Comparison of ENCODE assay signal across 26 cellular contexts in the genomic region with DNA sequence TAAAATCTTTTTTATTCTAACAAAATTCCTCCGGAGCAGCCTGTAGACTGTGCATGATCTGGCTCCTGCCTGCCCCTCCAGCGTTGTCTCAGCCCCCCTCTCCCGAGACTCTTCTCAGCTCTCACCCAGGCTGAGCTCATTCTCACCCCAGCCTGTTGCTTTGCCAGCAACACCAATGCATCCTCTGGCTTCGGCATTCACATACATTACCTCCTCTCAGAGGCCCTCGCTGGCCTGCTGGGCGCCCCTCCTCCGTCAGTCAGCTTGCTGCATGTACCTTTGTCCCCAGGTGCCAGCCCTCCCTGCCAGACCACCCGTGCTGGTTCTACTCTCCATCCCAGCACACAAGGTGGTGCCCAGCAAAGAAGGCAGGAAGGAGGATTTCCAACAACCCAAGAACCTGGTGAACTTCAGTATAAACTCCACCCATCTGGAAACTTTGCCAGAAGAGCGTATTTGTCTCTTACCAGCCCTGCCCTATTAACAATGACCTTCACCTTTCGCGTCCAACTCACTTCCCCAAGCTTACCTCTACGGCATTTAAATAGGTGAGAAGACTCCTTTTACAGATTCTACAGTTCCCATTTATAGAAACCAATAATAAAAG. TPM values are rescaled to one million over a fixed set of nuclear protein-coding genes. Genes with fewer than 3 reads are reported as not detected.
A peak's percentile ranks its signal among the peaks of the same experiment; 100 is the strongest.
DNase-seq lines count a peak whose midpoint lies in the region; ATAC-seq and TF ChIP-seq lines count a peak whose summit lies in the region.
"Had no signal": no experiment of that assay in that cellular context is flagged by ENCODE, and none has a peak within 500 bp of the region (broad histone marks: within the 10 kb centered on the region; RNA-seq: fewer than 3 reads in every experiment).

No MANE protein-coding gene starts in this region.

- peak; percentile 85 for DNase-seq in H9
- DNase-seq in WERI-Rb-1 = no peak
- DNase-seq in iPS-NIHi11 (ENCODE audit: low spot score) = peak; percentile 52
- no peak for DNase-seq in progenitor cell of endocrine pancreas (ENCODE audit: low spot score, unreplicated experiment)
- DNase-seq in GM10248 (ENCODE audit: extremely low spot score) = no peak
- no peak for DNase-seq in A673 (ENCODE audit: low spot score)
- DNase-seq in NCI-H2107 treated with DMSO at 0.1 percent for 48 hours (lab: John Stamatoyannopoulos, UW; ENCODE audit: unreplicated experiment) = no peak
- DNase-seq: activated CD4-positive, alpha-beta T cell treated with anti-CD3 and anti-CD28 coated beads for 4 hours; activated gamma-delta T cell treated with Interleukin-2 at 50 U/mL for 16 hours; activated T-cell treated with anti-CD3 and anti-CD28 coated beads, Interleukin-2, amount 50 U/mL, for 4 hours; dermis blood vessel endothelial cell; DND-41; KG1; MG63; NCI-H2029 treated with DMSO at 0.1 percent for 48 hours; NCI-H2227 treated with DMSO at 0.1 percent for 48 hours; psoas muscle; sigmoid colon; SK-N-SH; stimulated activated naive B cell treated with anti-CD40 and anti-IgM and Interleukin-4, amounts not matched to agents 10 μg/mL and 1 μg/mL and 100 μg/mL, for 72 hours; T-helper 17 cell had no signal

- H3K36me3 ChIP-seq in WERI-Rb-1 (no peaks in the 10 kb centered on the region), A673 (ENCODE audit: insufficient read depth, low read length, poor library complexity, severe bottlenecking) (no peaks in the 10 kb centered on the region)
- H3K36me3 ChIP-seq: neutrophil, sigmoid colon, suprapubic skin had no signal

- intact Hi-C loops in A673 (cut with micrococcal nuclease; ENCODE audit: unreplicated experiment) = no loop called here

- H3K9me3 ChIP-seq in H9 (ENCODE audit: control insufficient read depth, low read depth, low read length) (no peaks in the 10 kb centered on the region), WERI-Rb-1 (ENCODE audit: severe bottlenecking) (no peaks in the 10 kb centered on the region), A673 (ENCODE audit: low read depth, low read length, poor library complexity, severe bottlenecking) (no peaks in the 10 kb centered on the region)
- H3K9me3 ChIP-seq: MG63, neutrophil, psoas muscle, sigmoid colon, SK-N-SH, suprapubic skin had no signal

- no peaks in the 10 kb centered on the region for H3K23me2 ChIP-seq in H9 (ENCODE audit: insufficient read length, low read depth, low read length, poor library complexity, severe bottlenecking)

- H3K27me3 Mint-ChIP-seq in H9 (ENCODE audit: low read depth) (no peaks in the 10 kb centered on the region), progenitor cell of endocrine pancreas (no peaks in the 10 kb centered on the region)
- H3K27me3 Mint-ChIP-seq: central memory CD8-positive, alpha-beta T cell; stimulated activated naive B cell treated with anti-CD40 and anti-IgM and Interleukin-4, amounts not matched to agents 10 μg/mL and 1 μg/mL and 100 μg/mL, for 72 hours; T-helper 17 cell had no signal

- BruUV-seq in A673 (replicated peaks; lab: Mats Ljungman, UMichigan) = no TSS peak

- H3K4me1 ChIP-seq in H9 (ENCODE audit: insufficient read depth, low read length) = peaks cover 18% of the 10 kb centered on the region; the same call in 1 of the 2 replicates
- H3K4me1 ChIP-seq in A673 (ENCODE audit: insufficient read depth, low read length, poor library complexity, severe bottlenecking) = peaks cover 69% of the 10 kb centered on the region

- H3K4me1 Mint-ChIP-seq in H9 (peaks cover 41 to 59% of the 10 kb centered on the region in 2 experiments), progenitor cell of endocrine pancreas (ENCODE audit: low read depth) (peaks cover 36% of the 10 kb centered on the region)
- H3K4me1 Mint-ChIP-seq: central memory CD8-positive, alpha-beta T cell; stimulated activated naive B cell treated with anti-CD40 and anti-IgM and Interleukin-4, amounts not matched to agents 10 μg/mL and 1 μg/mL and 100 μg/mL, for 72 hours; T-helper 17 cell had no signal

- no peak overlapping the region for H4K91ac ChIP-seq in H9 (ENCODE audit: insufficient read length, low read depth, low read length)

- H3K4me2 ChIP-seq in H9 (ENCODE audit: insufficient read depth, insufficient read length, low read length) = peak overlapping the region; percentile 11
- H3K4me2 ChIP-seq: SK-N-SH had no signal

- H3K27me3 ChIP-seq in H9 (ENCODE audit: insufficient read depth, low read length) (no peaks in the 10 kb centered on the region), WERI-Rb-1 (ENCODE audit: insufficient read depth, low read depth, severe bottlenecking) (no peaks in the 10 kb centered on the region), A673 (replicated peaks; ENCODE audit: insufficient read depth, low read depth, low read length, poor library complexity) (no peaks in the 10 kb centered on the region)
- H3K27me3 ChIP-seq: MG63, sigmoid colon, suprapubic skin had no signal

- no peak overlapping the region for H3K23ac ChIP-seq in H9 (ENCODE audit: insufficient read length, low read depth, low read length)

- TF ChIP-seq CTCF in H9 (conservative IDR thresholded peaks at IDR 0.05) (no peak), WERI-Rb-1 (IDR thresholded peaks at IDR 0.05; ENCODE audit: low read depth, low read length) (no peak), progenitor cell of endocrine pancreas (IDR thresholded peaks at IDR 0.05; ENCODE audit: unreplicated experiment) (no peak), GM10248 (IDR thresholded peaks at IDR 0.05; ENCODE audit: control extremely low read depth, extremely low read depth, low read depth, missing control alignments) (no peak), A673 (conservative IDR thresholded peaks at IDR 0.05; ENCODE audit: low read depth, low read length) (no peak)

- H3K4me3 ChIP-seq in WERI-Rb-1 (ENCODE audit: low read depth, low read length) (no peak overlapping the region), A673 (ENCODE audit: low read depth, low read length, poor library complexity, severe bottlenecking) (no peak overlapping the region)
- H3K4me3 ChIP-seq: MG63, psoas muscle, sigmoid colon, suprapubic skin had no signal

- H3K27ac ChIP-seq in H9 (ENCODE audit: insufficient read length, low read depth, low read length) (no peak overlapping the region), WERI-Rb-1 (peak overlapping the region; percentile 52), A673 (ENCODE audit: low read depth, low read length, poor library complexity, severe bottlenecking) (no peak overlapping the region)
- H3K27ac ChIP-seq: C4-2B, neutrophil, psoas muscle, sigmoid colon, suprapubic skin had no signal

- H3K9ac ChIP-seq in H9 (ENCODE audit: extremely low read depth, insufficient read length, low read length) = no peak overlapping the region
- H3K9ac ChIP-seq: SK-N-SH had no signal

- no peaks in the 10 kb centered on the region for H4K20me1 ChIP-seq in H9 (ENCODE audit: control insufficient read depth, insufficient read depth, insufficient read length)

- POLR2A ChIA-PET in GM10248 (lab: Yijun Ruan, JAX) = no interaction called here
- POLR2A ChIA-PET in A673 (lab: Charles Lee; ENCODE audit: low non-redundant PET) = no interaction called here

- H3K9me3 Mint-ChIP-seq in H9 (no peaks in the 10 kb centered on the region; a peak in 1 of 5 replicates), progenitor cell of endocrine pancreas (ENCODE audit: low read depth) (no peaks in the 10 kb centered on the region)
- H3K9me3 Mint-ChIP-seq: activated T-cell treated with anti-CD3 and anti-CD28 coated beads, Interleukin-2, amount 50 U/mL, for 4 hours; stimulated activated naive B cell treated with anti-CD40 and anti-IgM and Interleukin-4, amounts not matched to agents 10 μg/mL and 1 μg/mL and 100 μg/mL, for 72 hours had no signal

- H2BK20ac ChIP-seq in H9 (ENCODE audit: low read depth, low read length, poor library complexity, severe bottlenecking) = no peak overlapping the region

- no peak overlapping the region for H2AK5ac ChIP-seq in H9 (ENCODE audit: insufficient read length, low read length)

- no peak overlapping the region for H3K56ac ChIP-seq in H9 (ENCODE audit: insufficient read length, low read depth, low read length)

- ATAC-seq in HG03520 (IDR thresholded peaks at IDR 0.05; ENCODE audit: unreplicated experiment) = no peak
- ATAC-seq: activated T-cell treated with anti-CD3 and anti-CD28 coated beads, Interleukin-2, amount 50 U/mL, for 4 hours; psoas muscle; stimulated activated naive B cell treated with anti-CD40 and anti-IgM and Interleukin-4, amounts not matched to agents 10 μg/mL and 1 μg/mL and 100 μg/mL, for 72 hours; T-helper 17 cell had no signal

- no peak overlapping the region for H2AFZ ChIP-seq in H9 (ENCODE audit: low read length)

- no CpG with 5 or more reads among the region's 12 CpGs for WGBS in H9 (ENCODE audit: extremely low coverage, insufficient read length, low lambda C conversion rate)

- no peak overlapping the region for H4K8ac ChIP-seq in H9 (replicated peaks; ENCODE audit: insufficient read length, low read depth, low read length)

- peak overlapping the region; percentile 39 to 70; a peak in 4 of 5 replicates for H3K4me3 Mint-ChIP-seq in H9
- H3K4me3 Mint-ChIP-seq in progenitor cell of endocrine pancreas (ENCODE audit: low read depth) = no peak overlapping the region
- H3K4me3 Mint-ChIP-seq: activated T-cell treated with anti-CD3 and anti-CD28 coated beads, Interleukin-2, amount 50 U/mL, for 4 hours; central memory CD8-positive, alpha-beta T cell; stimulated activated naive B cell treated with anti-CD40 and anti-IgM and Interleukin-4, amounts not matched to agents 10 μg/mL and 1 μg/mL and 100 μg/mL, for 72 hours; T-helper 17 cell had no signal

- no peak overlapping the region for H2BK15ac ChIP-seq in H9 (ENCODE audit: low read depth, low read length)

- CTCF ChIA-PET in GM10248 (lab: Yijun Ruan, JAX) = no interaction called here
- CTCF ChIA-PET in A673 (lab: Charles Lee) = no interaction called here

- peaks cover 7% of the 10 kb centered on the region; the same call in 1 of the 2 replicates for H3K79me2 ChIP-seq in H9 (ENCODE audit: insufficient read depth, low read length)

- no peak overlapping the region for H3K14ac ChIP-seq in H9 (ENCODE audit: insufficient read depth, low read length)

- no peak overlapping the region for H3T11ph ChIP-seq in H9 (ENCODE audit: low read length)

- H3K4ac ChIP-seq in H9 (ENCODE audit: low read depth, low read length) = no peak overlapping the region

- H3K27ac Mint-ChIP-seq in H9 = peak overlapping the region; percentile 94 to 96 (median 96)
- peak overlapping the region; percentile 72 for H3K27ac Mint-ChIP-seq in progenitor cell of endocrine pancreas
- H3K27ac Mint-ChIP-seq: stimulated activated naive B cell treated with anti-CD40 and anti-IgM and Interleukin-4, amounts not matched to agents 10 μg/mL and 1 μg/mL and 100 μg/mL, for 72 hours; T-helper 17 cell had no signal

- no peak overlapping the region for H3K18ac ChIP-seq in H9 (ENCODE audit: insufficient read length, low read depth, low read length)

- no peak overlapping the region for H2BK12ac ChIP-seq in H9 (ENCODE audit: insufficient read length, low read depth, low read length)

- no peak overlapping the region for H2BK5ac ChIP-seq in H9 (ENCODE audit: insufficient read length, low read length)

- H4K5ac ChIP-seq in H9 (ENCODE audit: insufficient read length, low read depth, low read length) = no peak overlapping the region

- H3K36me3 Mint-ChIP-seq in H9 (ENCODE audit: insufficient read depth in 1 of 3, low read depth in 3 of 3) = 0 out of 7 replicates have a peak, but pooled peaks cover 0 to 3% (median 0%) of the 10 kb centered on the region in 3 experiments
- no peaks in the 10 kb centered on the region for H3K36me3 Mint-ChIP-seq in progenitor cell of endocrine pancreas (ENCODE audit: insufficient read depth)
- H3K36me3 Mint-ChIP-seq: stimulated activated naive B cell treated with anti-CD40 and anti-IgM and Interleukin-4, amounts not matched to agents 10 μg/mL and 1 μg/mL and 100 μg/mL, for 72 hours had no signal

- H2BK120ac ChIP-seq in H9 (ENCODE audit: low read depth, low read length, poor library complexity, severe bottlenecking) = no peak overlapping the region

- no peaks in the 10 kb centered on the region for H3K79me1 ChIP-seq in H9 (ENCODE audit: insufficient read depth, low read depth, low read length, poor library complexity, severe bottlenecking)

RNA-seq across cellular contexts. Expression of gene MYO10, which starts 34.9 kb away (rescaled TPM):
- total RNA-seq in H9 (2021) (125 and 127 TPM in 2 replicates), progenitor cell of endocrine pancreas (81.6 and 88.0 TPM in 2 replicates), A673 (2021) (194 and 202 TPM in 2 replicates)

Comparison
In these comparisons a context has a peak if more than half of its experiments do, and no peak if none do; other contexts are left out.
1. DNase-seq: peak in H9 (single experiment) and iPS-NIHi11 (single experiment); none in WERI-Rb-1 (single experiment), progenitor cell of endocrine pancreas (single experiment), GM10248 (single experiment), A673 (single experiment) and NCI-H2107 treated with DMSO at 0.1 percent for 48 hours (single experiment).